ENCODE assay signal across 9 cellular contexts in the genomic region with DNA sequence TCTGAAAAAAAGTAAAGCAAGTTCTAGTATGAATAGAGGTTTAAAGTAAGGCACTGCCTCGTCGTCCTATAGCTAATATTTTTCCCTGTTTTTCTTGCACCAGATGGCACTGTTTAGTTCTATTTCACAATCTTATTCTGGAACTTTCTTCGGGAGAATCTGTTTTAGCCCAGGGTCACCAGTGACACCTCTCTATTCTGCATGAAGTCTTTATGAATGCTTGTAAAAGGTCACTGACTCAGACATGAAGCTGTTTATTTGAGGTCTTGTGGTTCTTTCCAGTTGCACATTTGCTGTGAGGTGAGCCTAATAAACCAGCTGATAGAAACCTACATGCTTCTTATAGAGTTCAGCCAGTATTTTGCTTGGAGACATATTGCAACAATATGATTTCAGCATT.
DNase-seq lines count a peak whose midpoint lies in the region; ATAC-seq and TF ChIP-seq lines count a peak whose summit lies in the region.
"Had no signal": no experiment of that assay in that cellular context is flagged by ENCODE, and none has a peak within 500 bp of the region (broad histone marks: within the 10 kb centered on the region; RNA-seq: fewer than 3 reads in every experiment).

No MANE protein-coding gene starts in this region.

- TF ChIP-seq CTCF in esophagus muscularis mucosa (IDR thresholded peaks at IDR 0.05) (peak; percentile 45 to 47 (median 46)), osteocyte (IDR thresholded peaks at IDR 0.05) (peak; percentile 72)

- peak; percentile 28 for DNase-seq in DMS 273 treated with DMSO at 0.1 percent for 48 hours (lab: John Stamatoyannopoulos, UW)
- DNase-seq in NCI-H460 (ENCODE audit: extremely low read depth, low read depth) = peak; percentile 23
- DNase-seq in esophagus muscularis mucosa (ENCODE audit: extremely low spot score) = no peak
- no peak for DNase-seq in osteocyte (ENCODE audit: extremely low spot score, unreplicated experiment)
- DNase-seq in CD1c-positive myeloid dendritic cell (ENCODE audit: extremely low spot score) = no peak
- DNase-seq in stimulated activated naive CD8-positive, alpha-beta T cell treated with anti-CD3 and anti-CD28 coated beads, Interleukin-15, amount 100 ng/mL, for 72 hours = no peak
- no peak for DNase-seq in cerebellar nuclear complex (lab: John Stamatoyannopoulos, UW)
- DNase-seq: NCI-H187 had no signal

- no peak overlapping the region for H3K4me3 ChIP-seq in esophagus muscularis mucosa

- peaks cover 11 to 26% (median 16%) of the 10 kb centered on the region in 4 donors for H3K4me1 ChIP-seq in esophagus muscularis mucosa

- WGBS in esophagus muscularis mucosa = 17% methylated on average over 3 of the region's 3 CpGs

- TF ChIP-seq POLR2A in esophagus muscularis mucosa (IDR thresholded peaks at IDR 0.05; ENCODE audit: low read depth) = no peak

- no peaks in the 10 kb centered on the region for H3K27me3 Mint-ChIP-seq in osteocyte (ENCODE audit: unreplicated experiment)
- no peaks in the 10 kb centered on the region for H3K27me3 Mint-ChIP-seq in stimulated activated naive CD8-positive, alpha-beta T cell treated with anti-CD3 and anti-CD28 coated beads, Interleukin-15, amount 100 ng/mL, for 72 hours

- no peaks in the 10 kb centered on the region for H3K36me3 ChIP-seq in esophagus muscularis mucosa

- peaks cover 56% of the 10 kb centered on the region for H3K4me1 Mint-ChIP-seq in osteocyte (ENCODE audit: unreplicated experiment)
- H3K4me1 Mint-ChIP-seq in stimulated activated naive CD8-positive, alpha-beta T cell treated with anti-CD3 and anti-CD28 coated beads, Interleukin-15, amount 100 ng/mL, for 72 hours = no peaks in the 10 kb centered on the region

- intact Hi-C loops in esophagus muscularis mucosa (cut with DNase I) = loop anchor here (5.0 kb wide), 1 partner anchor 655 kb away; no protein-coding TSS in a partner anchor

- no peak for TF ChIP-seq EP300 in esophagus muscularis mucosa (IDR thresholded peaks at IDR 0.05)

- no peak overlapping the region for H3K4me3 Mint-ChIP-seq in osteocyte (ENCODE audit: unreplicated experiment)
- no peak overlapping the region for H3K4me3 Mint-ChIP-seq in stimulated activated naive CD8-positive, alpha-beta T cell treated with anti-CD3 and anti-CD28 coated beads, Interleukin-15, amount 100 ng/mL, for 72 hours

- H3K27me3 ChIP-seq in esophagus muscularis mucosa = no peaks in the 10 kb centered on the region

- H3K9me3 ChIP-seq in esophagus muscularis mucosa = no peaks in the 10 kb centered on the region

- H3K9me3 Mint-ChIP-seq in osteocyte (ENCODE audit: unreplicated experiment) = no peaks in the 10 kb centered on the region
- H3K9me3 Mint-ChIP-seq in stimulated activated naive CD8-positive, alpha-beta T cell treated with anti-CD3 and anti-CD28 coated beads, Interleukin-15, amount 100 ng/mL, for 72 hours = no peaks in the 10 kb centered on the region

- no peak for ATAC-seq in HG03520 (IDR thresholded peaks at IDR 0.05; ENCODE audit: unreplicated experiment)
- no peak for ATAC-seq in stimulated activated naive CD8-positive, alpha-beta T cell treated with anti-CD3 and anti-CD28 coated beads, Interleukin-15, amount 100 ng/mL, for 72 hours

- no peak overlapping the region for H3K27ac ChIP-seq in esophagus muscularis mucosa (replicated peaks in 1 of 4)

- H3K27ac Mint-ChIP-seq in osteocyte (ENCODE audit: unreplicated experiment) = no peak overlapping the region
- no peak overlapping the region for H3K27ac Mint-ChIP-seq in stimulated activated naive CD8-positive, alpha-beta T cell treated with anti-CD3 and anti-CD28 coated beads, Interleukin-15, amount 100 ng/mL, for 72 hours

- H3K36me3 Mint-ChIP-seq in osteocyte (ENCODE audit: unreplicated experiment) = no peaks in the 10 kb centered on the region

Comparison
In these comparisons a context has a peak if more than half of its experiments do, and no peak if none do; other contexts are left out.
1. DNase-seq: peak in DMS 273 treated with DMSO at 0.1 percent for 48 hours (single experiment) and NCI-H460 (single experiment); none in esophagus muscularis mucosa (single experiment), osteocyte (single experiment), CD1c-positive myeloid dendritic cell (single experiment), stimulated activated naive CD8-positive, alpha-beta T cell treated with anti-CD3 and anti-CD28 coated beads, Interleukin-15, amount 100 ng/mL, for 72 hours (0 of 2) and cerebellar nuclear complex (0 of 2).